ENCODE assay signal across 27 cellular contexts in genomic region chr18:24267878-24268277, GRCh38.
"Had no signal": no experiment of that assay in that cellular context is flagged by ENCODE, and none has a peak within 500 bp of the region (broad histone marks: within the 10 kb centered on the region; RNA-seq: fewer than 3 reads in every experiment).

No MANE protein-coding gene starts in this region.

- H3K27me3 ChIP-seq: breast epithelium, esophagus squamous epithelium, hepatocyte, ovary, stomach, thyroid gland, upper lobe of right lung had no signal

- H3K4me3 ChIP-seq: breast epithelium, esophagus squamous epithelium, hepatocyte, mucosa of descending colon, ovary, smooth muscle cell, stomach, thyroid gland, upper lobe of right lung had no signal

- H3K9me3 ChIP-seq: breast epithelium, esophagus squamous epithelium, mucosa of descending colon, ovary, stomach, thyroid gland, upper lobe of right lung had no signal

- H3K9me3 Mint-ChIP-seq: T-helper 2 cell treated with Interferon-gamma antibody and Interleukin-4, amounts not matched to agents 5 μg/mL and 100 μg/mL, for 36 hours had no signal

- H3K27ac ChIP-seq: breast epithelium, esophagus squamous epithelium, hepatocyte, ovary, thyroid gland, upper lobe of right lung had no signal

- H3K36me3 ChIP-seq: breast epithelium, esophagus squamous epithelium, ovary, thyroid gland had no signal

- H3K27me3 Mint-ChIP-seq: progenitor cell of endocrine pancreas had no signal

- H3K27ac Mint-ChIP-seq: activated CD4-positive, alpha-beta T cell treated with anti-CD3 and anti-CD28 coated beads for 36 hours; activated naive CD4-positive, alpha-beta T cell treated with anti-CD3 and anti-CD28 coated beads, Interleukin-2, amount 50 U/mL, for 72 hours; activated T-cell treated with anti-CD3 and anti-CD28 coated beads, Interleukin-2, amount 50 U/mL, for 72 hours; nephron; progenitor cell of endocrine pancreas; stimulated activated naive B cell treated with anti-CD40 and anti-IgM and Interleukin-4, amounts not matched to agents 10 μg/mL and 1 μg/mL and 100 μg/mL, for 72 hours; T-helper 2 cell treated with Interferon-gamma antibody and Interleukin-4, amounts not matched to agents 5 μg/mL and 100 μg/mL, for 36 hours had no signal

- DNase-seq: activated CD4-positive, alpha-beta T cell treated with anti-CD3 and anti-CD28 coated beads for 36 hours; activated CD4-positive, alpha-beta T cell treated with anti-CD3 and anti-CD28 coated beads, Interleukin-2, amount 50 U/mL, for 4 hours; activated CD4-positive, CD25-positive, alpha-beta regulatory T cell; activated naive CD4-positive, alpha-beta T cell; activated T-cell treated with anti-CD3 and anti-CD28 coated beads for 4 hours; activated T-cell treated with anti-CD3 and anti-CD28 coated beads, Interleukin-2, amount 50 U/mL, for 72 hours; central memory CD4-positive, alpha-beta T cell; effector CD4-positive, alpha-beta T cell; esophagus squamous epithelium; foreskin melanocyte; glutamatergic neuron; islet precursor cell; left ventricle myocardium superior; mucosa of descending colon; ovary; stimulated activated CD4-positive, alpha-beta T cell treated with anti-CD3 and anti-CD28 coated beads, Interleukin-1b, Interleukin-23, amount 100 ng/mL, for 48 hours; stimulated activated naive B cell treated with anti-CD40 and anti-IgM and Interleukin-4, amounts not matched to agents 10 μg/mL and 1 μg/mL and 100 μg/mL, for 72 hours; stomach; thyroid gland; upper lobe of right lung had no signal

- H3K4me3 Mint-ChIP-seq: activated CD4-positive, alpha-beta T cell treated with anti-CD3 and anti-CD28 coated beads for 36 hours; activated T-cell treated with anti-CD3 and anti-CD28 coated beads, Interleukin-2, amount 50 U/mL, for 72 hours; nephron; stimulated activated naive B cell treated with anti-CD40 and anti-IgM and Interleukin-4, amounts not matched to agents 10 μg/mL and 1 μg/mL and 100 μg/mL, for 72 hours; T-helper 2 cell treated with Interferon-gamma antibody and Interleukin-4, amounts not matched to agents 5 μg/mL and 100 μg/mL, for 36 hours had no signal
